Comparison of ENCODE assay signal across 16 cellular contexts in the genomic region with DNA sequence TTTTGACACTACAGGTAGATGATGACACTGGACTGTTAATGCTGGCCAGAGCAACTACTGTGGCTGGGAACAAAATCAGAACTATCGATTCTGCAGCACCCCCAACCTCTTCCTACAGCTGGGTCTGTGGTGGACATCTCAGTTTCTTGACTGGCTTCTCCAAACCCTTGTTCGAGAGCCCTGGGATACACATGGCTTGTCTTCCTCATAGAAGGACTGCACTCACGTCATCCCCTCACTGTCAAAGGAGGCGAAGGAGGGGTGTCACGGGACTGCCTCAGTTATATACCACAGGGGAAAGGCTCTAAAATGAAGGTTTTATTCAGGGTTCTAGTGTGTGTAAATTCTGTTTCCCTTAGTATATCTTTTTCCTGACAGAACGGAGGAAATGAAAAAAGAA. TPM values are rescaled to one million over a fixed set of nuclear protein-coding genes. Genes with fewer than 3 reads are reported as not detected.
DNase-seq lines count a peak whose midpoint lies in the region; ATAC-seq, FAIRE-seq and TF ChIP-seq lines count a peak whose summit lies in the region.
"Had no signal": no experiment of that assay in that cellular context is flagged by ENCODE, and none has a peak within 500 bp of the region (broad histone marks: within the 10 kb centered on the region; RNA-seq: fewer than 3 reads in every experiment).

No MANE protein-coding gene starts in this region.

- H3K9me2 ChIP-seq in MM.1S (replicated peaks; ENCODE audit: insufficient read depth, low read length): no peaks in the 10 kb centered on the region

- intact Hi-C loops in right lobe of liver (cut with DNase I): no loop called here
- intact Hi-C loops in stomach (cut with DNase I; ENCODE audit: low total_unique reads): no loop called here
- intact Hi-C loops in upper lobe of right lung (cut with DNase I): no loop called here

- H3K27ac ChIP-seq in MM.1S (ENCODE audit: low read length): peak overlapping the region; percentile 45; the same call in 1 of the 2 replicates
- H3K27ac ChIP-seq in coronary artery: peak overlapping the region; percentile 76 to 89
- peak overlapping the region in 2 of 3 donors; percentile 95 to 97 for H3K27ac ChIP-seq in right lobe of liver
- peak overlapping the region in 4 of 5 donors; percentile 29 to 83 (median 55) for H3K27ac ChIP-seq in stomach
- no peak overlapping the region for H3K27ac ChIP-seq in upper lobe of right lung
- H3K27ac ChIP-seq: hepatocyte had no signal

- H3K4me1 ChIP-seq in MM.1S (ENCODE audit: low read length): peaks cover 65% of the 10 kb centered on the region
- H3K4me1 ChIP-seq in right lobe of liver: peaks cover 0 to 51% (median 25%) of the 10 kb centered on the region in 4 donors
- H3K4me1 ChIP-seq in stomach: peaks cover 32 to 95% (median 63%) of the 10 kb centered on the region in 4 donors
- H3K4me1 ChIP-seq in upper lobe of right lung: no peaks in the 10 kb centered on the region

- TF ChIP-seq CTCF in MM.1S (IDR thresholded peaks at IDR 0.05; ENCODE audit: low read length) (no peak), coronary artery (IDR thresholded peaks at IDR 0.05) (no peak), right lobe of liver (IDR thresholded peaks at IDR 0.05) (no peak), stomach (IDR thresholded peaks at IDR 0.05) (no peak), upper lobe of right lung (IDR thresholded peaks at IDR 0.05) (no peak)

- peaks cover 11% of the 10 kb centered on the region; the same call in 1 of the 2 replicates for H4K20me1 ChIP-seq in MM.1S (ENCODE audit: insufficient read depth, low read length)

- 74% methylated on average over 4 of the region's 6 CpGs for WGBS in right lobe of liver (ENCODE audit: insufficient coverage, low coverage, low lambda C conversion rate, missing lambda C conversion rate)
- WGBS in stomach, 5 donors: 78 to 90% (median 87%) methylated on average over 6 of the region's 6 CpGs

- no peak for FAIRE-seq in frontal cortex (lab: Jason Lieb, UNC)
- FAIRE-seq: kidney, small intestine had no signal

- H3K36me3 ChIP-seq in MM.1S (replicated peaks; ENCODE audit: insufficient read depth, low read length) (peaks cover 5% of the 10 kb centered on the region; the same call in 1 of the 2 replicates), right lobe of liver (peaks cover 0 to 3% (median 0%) of the 10 kb centered on the region in 4 donors), stomach (peaks cover 8 to 39% (median 31%) of the 10 kb centered on the region in 4 donors), upper lobe of right lung (peaks cover 45% of the 10 kb centered on the region)

- peaks cover 77% of the 10 kb centered on the region for H3K79me2 ChIP-seq in MM.1S (ENCODE audit: low read length)

- no peaks in the 10 kb centered on the region for H3K9me3 ChIP-seq in MM.1S (replicated peaks; ENCODE audit: insufficient read depth, low read length)
- no peaks in the 10 kb centered on the region for H3K9me3 ChIP-seq in right lobe of liver
- no peaks in the 10 kb centered on the region for H3K9me3 ChIP-seq in stomach
- H3K9me3 ChIP-seq in upper lobe of right lung: no peaks in the 10 kb centered on the region

- H3F3A ChIP-seq in MM.1S (ENCODE audit: insufficient read depth, low read length): peaks cover 22% of the 10 kb centered on the region

- peak overlapping the region; percentile 6; the same call in 1 of the 2 replicates for H3K4me2 ChIP-seq in MM.1S (ENCODE audit: low read depth, low read length)
- H3K4me2 ChIP-seq: hepatocyte had no signal

- TF ChIP-seq EP300 in stomach (IDR thresholded peaks at IDR 0.05): no peak

- H3K27me3 ChIP-seq in MM.1S (replicated peaks; ENCODE audit: insufficient read depth, low read length) (no peaks in the 10 kb centered on the region), right lobe of liver (no peaks in the 10 kb centered on the region), stomach (no peaks in the 10 kb centered on the region), upper lobe of right lung (no peaks in the 10 kb centered on the region)
- H3K27me3 ChIP-seq: hepatocyte had no signal

- no peak for ATAC-seq in right lobe of liver
- ATAC-seq in upper lobe of right lung: no peak

- DNase-seq in MM.1S (no peak), coronary artery (ENCODE audit: low spot score) (no peak), right lobe of liver (no peak), stomach (no peak), T-helper 9 cell (no peak), upper lobe of right lung (no peak), frontal cortex (ENCODE audit: low spot score in 2 of 2) (no peak), ureter (ENCODE audit: low spot score) (no peak)
- DNase-seq: activated CD4-positive, alpha-beta T cell treated with anti-CD3 and anti-CD28 coated beads for 48 hours; activated CD8-positive, alpha-beta memory T cell treated with anti-CD3 and anti-CD28 coated beads, Interleukin-2, amount 50 U/mL, for 48 hours; activated naive CD4-positive, alpha-beta T cell treated with anti-CD3 and anti-CD28 coated beads, Interleukin-2, amount 10 ng/mL, durations not matched to agents 7 days and 5 days; HFFc6; kidney; NCI-H2171; small intestine had no signal

- H3K9ac ChIP-seq in MM.1S (ENCODE audit: low read length): no peak overlapping the region

- no peak overlapping the region for H2AFZ ChIP-seq in MM.1S (ENCODE audit: low read length)
- H2AFZ ChIP-seq: hepatocyte had no signal

- no peak for TF ChIP-seq POLR2A in right lobe of liver (IDR thresholded peaks at IDR 0.05)
- no peak for TF ChIP-seq POLR2A in stomach (IDR thresholded peaks at IDR 0.05)

- H3K4me3 ChIP-seq in MM.1S (ENCODE audit: low read length) (no peak overlapping the region), coronary artery (peak overlapping the region; percentile 22), right lobe of liver (no peak overlapping the region), stomach (no peak overlapping the region), upper lobe of right lung (no peak overlapping the region)
- H3K4me3 ChIP-seq: hepatocyte had no signal

RNA-seq across cellular contexts. Expression of gene PITPNB, which starts 44.9 kb away (rescaled TPM):
- total RNA-seq in right lobe of liver (10 to 100 TPM; 28.7 to 60.6 (median 37.6) TPM), stomach (10 to 100 TPM in 4 of 5 donors, 1 to 10 TPM in 1; 6.7 to 91.6 (median 30.3) TPM), upper lobe of right lung (73.8 TPM), frontal cortex (39.1 TPM), ureter (93.7 TPM)
- polyA plus RNA-seq in stomach: 10 to 100 TPM; 24.0 to 39.4 (median 28.1) TPM
